ENCODE assay signal across 8 cellular contexts in genomic region chr20:38674178-38675133, GRCh38. TPM values are rescaled to one million over a fixed set of nuclear protein-coding genes. Genes with fewer than 3 reads are reported as not detected.
DNase-seq lines count a peak whose midpoint lies in the region; ATAC-seq and TF ChIP-seq lines count a peak whose summit lies in the region.

No MANE protein-coding gene starts in this region.

- DNase-seq in activated CD4-positive, alpha-beta T cell treated with anti-CD3 and anti-CD28 coated beads, Interleukin-2, amount 50 U/mL, for 24 hours (ENCODE audit: low read depth in 1 of 2, low spot score in 1 of 2): peak; percentile 17 to 30
- DNase-seq in dermis microvascular lymphatic vessel endothelial cell (ENCODE audit: low read depth in 2 of 2): peak; percentile 22 to 80
- peak; percentile 66 for DNase-seq in medulla oblongata (ENCODE audit: extremely low spot score)
- peak; percentile 34 to 59 (median 39) for DNase-seq in stimulated activated CD4-positive, alpha-beta T cell treated with anti-CD3 and anti-CD28 coated beads, TNF-alpha, amount 100 ng/mL, for 48 hours (ENCODE audit: low read depth in 3 of 3)
- no peak for DNase-seq in GDM1 (lab: John Stamatoyannopoulos, UW)

- H3K36me3 ChIP-seq in Loucy (ENCODE audit: insufficient read depth, low read length): no peaks in the 10 kb centered on the region

- ATAC-seq in GM18519 (IDR thresholded peaks at IDR 0.05; ENCODE audit: low FRiP score, unreplicated experiment): peak; percentile 40
- ATAC-seq in GM18858 (IDR thresholded peaks at IDR 0.05; ENCODE audit: unreplicated experiment): no peak

- no peak overlapping the region for H3K9ac ChIP-seq in Loucy (ENCODE audit: low read depth, low read length, poor library complexity, severe bottlenecking)

- peak overlapping the region; percentile 67 for H3K4me2 ChIP-seq in Loucy (ENCODE audit: low read depth, low read length, poor library complexity, severe bottlenecking)

- H4K20me1 ChIP-seq in Loucy (ENCODE audit: insufficient read depth, low read length, poor library complexity, severe bottlenecking): no peaks in the 10 kb centered on the region

- no peaks in the 10 kb centered on the region for H3K79me2 ChIP-seq in Loucy (ENCODE audit: insufficient read depth, low read length)

- no peaks in the 10 kb centered on the region for H3K9me2 ChIP-seq in Loucy (replicated peaks; ENCODE audit: low read depth, low read length)

- TF ChIP-seq CTCF in Loucy (conservative IDR thresholded peaks at IDR 0.05; ENCODE audit: low read length): no peak; the same call in 1 of the 2 replicates

- H3K4me1 ChIP-seq in Loucy (ENCODE audit: insufficient read depth, low read length, poor library complexity, severe bottlenecking): no peaks in the 10 kb centered on the region

- H3K4me3 ChIP-seq in Loucy (ENCODE audit: low read length, poor library complexity, severe bottlenecking): peak overlapping the region; percentile 68

- H3K9me3 ChIP-seq in Loucy (ENCODE audit: insufficient read depth, low read depth, low read length): no peaks in the 10 kb centered on the region

- H2AFZ ChIP-seq in Loucy (ENCODE audit: low read length): peak overlapping the region; percentile 30; the same call in 1 of the 2 replicates

- H3K27me3 ChIP-seq in Loucy (ENCODE audit: insufficient read depth, low read length, poor library complexity, severe bottlenecking): no peaks in the 10 kb centered on the region

- H3F3A ChIP-seq in Loucy (ENCODE audit: low read depth): no peaks in the 10 kb centered on the region

RNA-seq across cellular contexts. Expression of gene SLC32A1, which starts 49.8 kb away (rescaled TPM):
- total RNA-seq in dermis microvascular lymphatic vessel endothelial cell: not detected in 2 replicates
